Comparison of ENCODE assay signal across 3 cellular contexts in the genomic region with DNA sequence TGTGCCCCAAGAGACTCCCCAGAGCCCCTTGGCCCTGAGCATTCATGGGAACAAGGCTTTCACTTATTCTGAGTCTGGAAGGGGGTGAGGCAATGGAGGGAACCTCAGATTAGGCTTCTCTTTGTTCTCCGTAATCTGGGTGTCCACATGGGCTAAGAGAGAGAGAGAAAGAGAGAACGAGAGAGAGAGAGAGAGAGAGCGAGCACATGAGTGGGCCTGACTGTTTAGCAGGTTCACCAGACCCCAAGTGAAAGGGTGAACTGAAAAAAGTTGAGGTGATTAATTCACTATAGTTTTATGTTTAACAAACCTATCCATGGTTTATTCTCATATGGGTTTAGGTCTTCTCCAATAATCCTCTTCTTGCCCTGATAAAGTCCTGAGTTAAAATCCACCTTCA.
"Had no signal": no experiment of that assay in that cellular context is flagged by ENCODE, and none has a peak within 500 bp of the region (broad histone marks: within the 10 kb centered on the region; RNA-seq: fewer than 3 reads in every experiment).

No MANE protein-coding gene starts in this region.

- ATAC-seq: GM12878 had no signal

- DNase-seq: GDM1, GF-D8 had no signal

- H3K4me3 ChIP-seq: GM12878 had no signal
